Comparison of ENCODE assay signal across 1 cellular context in the genomic region with DNA sequence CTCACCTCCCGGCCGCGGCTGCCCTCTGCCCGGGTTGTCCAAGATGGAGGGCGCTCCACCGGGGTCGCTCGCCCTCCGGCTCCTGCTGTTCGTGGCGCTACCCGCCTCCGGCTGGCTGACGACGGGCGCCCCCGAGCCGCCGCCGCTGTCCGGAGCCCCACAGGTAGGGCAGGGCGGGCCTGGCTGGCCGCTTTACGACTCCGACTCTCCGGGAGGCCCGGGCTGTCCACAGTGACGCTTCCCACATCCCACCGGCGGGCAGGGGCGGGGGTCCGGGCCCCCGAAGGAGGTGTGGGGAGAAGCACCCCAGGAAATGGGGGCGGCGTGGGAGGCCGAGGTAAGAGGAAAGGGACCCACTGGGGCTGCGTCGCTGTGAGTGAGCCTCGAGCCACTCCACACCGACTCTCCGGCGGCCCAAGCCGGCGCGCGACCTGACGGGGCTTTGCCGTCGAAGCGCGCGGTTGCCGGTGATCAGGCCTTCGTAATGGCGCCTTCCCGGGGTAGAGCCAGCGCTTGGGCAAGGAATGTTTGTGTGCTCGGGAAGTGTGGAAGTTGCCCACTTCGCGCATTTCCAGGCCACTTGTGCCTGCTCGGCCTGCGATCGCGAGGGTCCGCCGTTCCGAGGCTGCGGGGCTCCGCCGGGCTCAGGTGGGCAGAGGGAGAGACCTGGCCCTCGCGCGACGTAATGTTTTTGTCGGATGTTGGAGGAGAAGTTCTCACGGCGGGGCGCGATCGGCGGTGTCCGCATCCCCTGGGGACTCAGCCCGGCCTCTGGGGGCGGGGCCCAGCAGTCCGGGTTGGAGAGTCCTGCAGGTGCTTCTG.
A peak's percentile ranks its signal among the peaks of the same experiment; 100 is the strongest.
TF ChIP-seq lines count a peak whose summit lies in the region.

A gene with protein sequence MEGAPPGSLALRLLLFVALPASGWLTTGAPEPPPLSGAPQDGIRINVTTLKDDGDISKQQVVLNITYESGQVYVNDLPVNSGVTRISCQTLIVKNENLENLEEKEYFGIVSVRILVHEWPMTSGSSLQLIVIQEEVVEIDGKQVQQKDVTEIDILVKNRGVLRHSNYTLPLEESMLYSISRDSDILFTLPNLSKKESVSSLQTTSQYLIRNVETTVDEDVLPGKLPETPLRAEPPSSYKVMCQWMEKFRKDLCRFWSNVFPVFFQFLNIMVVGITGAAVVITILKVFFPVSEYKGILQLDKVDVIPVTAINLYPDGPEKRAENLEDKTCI (plus strand): TSS at position 4 of the 822 bp plus-strand sequence. CDS start 40 bp downstream, at position 44.

TF ChIP-seq in K562, 482 proteins besides CTCF, POLR2A, EP300 and RAD21 (continued from another document and continues in another):
- TF ChIP-seq, protein P1, sequence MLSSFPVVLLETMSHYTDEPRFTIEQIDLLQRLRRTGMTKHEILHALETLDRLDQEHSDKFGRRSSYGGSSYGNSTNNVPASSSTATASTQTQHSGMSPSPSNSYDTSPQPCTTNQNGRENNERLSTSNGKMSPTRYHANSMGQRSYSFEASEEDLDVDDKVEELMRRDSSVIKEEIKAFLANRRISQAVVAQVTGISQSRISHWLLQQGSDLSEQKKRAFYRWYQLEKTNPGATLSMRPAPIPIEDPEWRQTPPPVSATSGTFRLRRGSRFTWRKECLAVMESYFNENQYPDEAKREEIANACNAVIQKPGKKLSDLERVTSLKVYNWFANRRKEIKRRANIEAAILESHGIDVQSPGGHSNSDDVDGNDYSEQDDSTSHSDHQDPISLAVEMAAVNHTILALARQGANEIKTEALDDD (IDR thresholded peaks at IDR 0.05), result no peak
- no peak for TF ChIP-seq NR2C2 (CRISPR knock-in tag; IDR thresholded peaks at IDR 0.05)
- TF ChIP-seq NR2C2 (tag; IDR thresholded peaks at IDR 0.05), result peak; percentile 77; the same call in 1 of the 2 replicates
- TF ChIP-seq SUPT5H (IDR thresholded peaks at IDR 0.05), result peak; percentile 80
- no peak for TF ChIP-seq ETS2 (tag; IDR thresholded peaks at IDR 0.05; ENCODE audit: borderline replicate concordance, poor library complexity, severe bottlenecking)
- TF ChIP-seq SMARCA4 (IDR thresholded peaks at IDR 0.05), result no peak
- no peak for TF ChIP-seq TSC22D4 (tag; IDR thresholded peaks at IDR 0.05)
- peak in 1 of 2 experiments; percentile 30; a peak in 1 of 4 replicates for TF ChIP-seq FOXA3 (CRISPR knock-in tag; conservative IDR thresholded peaks at IDR 0.05 in 1 of 2, IDR thresholded peaks at IDR 0.05 in 1 of 2)
- no peak for TF ChIP-seq EZH2 (IDR thresholded peaks at IDR 0.05; ENCODE audit: borderline replicate concordance, low read depth, low read length)
- TF ChIP-seq ZKSCAN1 (IDR thresholded peaks at IDR 0.05; ENCODE audit: low read depth, low read length), result no peak
- no peak for TF ChIP-seq ZNF282 (CRISPR knock-in tag; IDR thresholded peaks at IDR 0.05)
- no peak for TF ChIP-seq ZKSCAN8 (CRISPR knock-in tag; IDR thresholded peaks at IDR 0.05)
- no peak for TF ChIP-seq SNRNP70 (optimal IDR thresholded peaks at IDR 0.05; ENCODE audit: low read depth, low read length)
- TF ChIP-seq ZNF586 (CRISPR knock-in tag; conservative IDR thresholded peaks at IDR 0.05), result no peak
- TF ChIP-seq, protein P2, sequence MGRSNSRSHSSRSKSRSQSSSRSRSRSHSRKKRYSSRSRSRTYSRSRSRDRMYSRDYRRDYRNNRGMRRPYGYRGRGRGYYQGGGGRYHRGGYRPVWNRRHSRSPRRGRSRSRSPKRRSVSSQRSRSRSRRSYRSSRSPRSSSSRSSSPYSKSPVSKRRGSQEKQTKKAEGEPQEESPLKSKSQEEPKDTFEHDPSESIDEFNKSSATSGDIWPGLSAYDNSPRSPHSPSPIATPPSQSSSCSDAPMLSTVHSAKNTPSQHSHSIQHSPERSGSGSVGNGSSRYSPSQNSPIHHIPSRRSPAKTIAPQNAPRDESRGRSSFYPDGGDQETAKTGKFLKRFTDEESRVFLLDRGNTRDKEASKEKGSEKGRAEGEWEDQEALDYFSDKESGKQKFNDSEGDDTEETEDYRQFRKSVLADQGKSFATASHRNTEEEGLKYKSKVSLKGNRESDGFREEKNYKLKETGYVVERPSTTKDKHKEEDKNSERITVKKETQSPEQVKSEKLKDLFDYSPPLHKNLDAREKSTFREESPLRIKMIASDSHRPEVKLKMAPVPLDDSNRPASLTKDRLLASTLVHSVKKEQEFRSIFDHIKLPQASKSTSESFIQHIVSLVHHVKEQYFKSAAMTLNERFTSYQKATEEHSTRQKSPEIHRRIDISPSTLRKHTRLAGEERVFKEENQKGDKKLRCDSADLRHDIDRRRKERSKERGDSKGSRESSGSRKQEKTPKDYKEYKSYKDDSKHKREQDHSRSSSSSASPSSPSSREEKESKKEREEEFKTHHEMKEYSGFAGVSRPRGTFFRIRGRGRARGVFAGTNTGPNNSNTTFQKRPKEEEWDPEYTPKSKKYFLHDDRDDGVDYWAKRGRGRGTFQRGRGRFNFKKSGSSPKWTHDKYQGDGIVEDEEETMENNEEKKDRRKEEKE (IDR thresholded peaks at IDR 0.05; ENCODE audit: borderline replicate concordance in 1 of 2, control insufficient read depth in 1 of 2, low read depth in 2 of 2, low read length in 1 of 2), result no peak
- TF ChIP-seq, protein P3, sequence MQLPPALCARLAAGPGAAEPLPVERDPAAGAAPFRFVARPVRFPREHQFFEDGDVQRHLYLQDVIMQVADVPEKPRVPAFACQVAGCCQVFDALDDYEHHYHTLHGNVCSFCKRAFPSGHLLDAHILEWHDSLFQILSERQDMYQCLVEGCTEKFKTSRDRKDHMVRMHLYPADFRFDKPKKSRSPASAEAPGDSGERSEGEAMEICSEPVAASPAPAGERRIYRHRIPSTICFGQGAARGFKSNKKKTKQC (CRISPR knock-in tag; IDR thresholded peaks at IDR 0.05), result peak; percentile 41; the same call in 1 of the 2 replicates
- TF ChIP-seq, protein P4, sequence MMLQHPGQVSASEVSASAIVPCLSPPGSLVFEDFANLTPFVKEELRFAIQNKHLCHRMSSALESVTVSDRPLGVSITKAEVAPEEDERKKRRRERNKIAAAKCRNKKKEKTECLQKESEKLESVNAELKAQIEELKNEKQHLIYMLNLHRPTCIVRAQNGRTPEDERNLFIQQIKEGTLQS (IDR thresholded peaks at IDR 0.05), result no peak
- TF ChIP-seq, protein P4 (CRISPR knock-in tag; conservative IDR thresholded peaks at IDR 0.05), result no peak; the same call in 1 of the 2 replicates
- TF ChIP-seq ESRRA (IDR thresholded peaks at IDR 0.05; ENCODE audit: borderline replicate concordance, low read depth), result peak; percentile 34; the same call in 1 of the 2 replicates
- no peak for TF ChIP-seq CBX3 (IDR thresholded peaks at IDR 0.05; ENCODE audit: borderline replicate concordance in 1 of 2, low read length in 2 of 2)
- TF ChIP-seq ZNF232 (CRISPR knock-in tag; IDR thresholded peaks at IDR 0.05), result peak; percentile 75; the same call in 1 of the 2 replicates
- TF ChIP-seq STAT5A (IDR thresholded peaks at IDR 0.05; ENCODE audit: borderline replicate concordance, low read length), result no peak
- TF ChIP-seq CBX5 (IDR thresholded peaks at IDR 0.05; ENCODE audit: borderline replicate concordance, low read depth), result no peak
- TF ChIP-seq CBX1 (IDR thresholded peaks at IDR 0.05; ENCODE audit: low read depth), result no peak
- TF ChIP-seq, protein P5, sequence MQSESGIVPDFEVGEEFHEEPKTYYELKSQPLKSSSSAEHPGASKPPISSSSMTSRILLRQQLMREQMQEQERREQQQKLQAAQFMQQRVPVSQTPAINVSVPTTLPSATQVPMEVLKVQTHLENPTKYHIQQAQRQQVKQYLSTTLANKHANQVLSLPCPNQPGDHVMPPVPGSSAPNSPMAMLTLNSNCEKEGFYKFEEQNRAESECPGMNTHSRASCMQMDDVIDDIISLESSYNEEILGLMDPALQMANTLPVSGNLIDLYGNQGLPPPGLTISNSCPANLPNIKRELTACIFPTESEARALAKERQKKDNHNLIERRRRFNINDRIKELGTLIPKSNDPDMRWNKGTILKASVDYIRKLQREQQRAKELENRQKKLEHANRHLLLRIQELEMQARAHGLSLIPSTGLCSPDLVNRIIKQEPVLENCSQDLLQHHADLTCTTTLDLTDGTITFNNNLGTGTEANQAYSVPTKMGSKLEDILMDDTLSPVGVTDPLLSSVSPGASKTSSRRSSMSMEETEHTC (IDR thresholded peaks at IDR 0.05), result no peak
- TF ChIP-seq, protein P6, sequence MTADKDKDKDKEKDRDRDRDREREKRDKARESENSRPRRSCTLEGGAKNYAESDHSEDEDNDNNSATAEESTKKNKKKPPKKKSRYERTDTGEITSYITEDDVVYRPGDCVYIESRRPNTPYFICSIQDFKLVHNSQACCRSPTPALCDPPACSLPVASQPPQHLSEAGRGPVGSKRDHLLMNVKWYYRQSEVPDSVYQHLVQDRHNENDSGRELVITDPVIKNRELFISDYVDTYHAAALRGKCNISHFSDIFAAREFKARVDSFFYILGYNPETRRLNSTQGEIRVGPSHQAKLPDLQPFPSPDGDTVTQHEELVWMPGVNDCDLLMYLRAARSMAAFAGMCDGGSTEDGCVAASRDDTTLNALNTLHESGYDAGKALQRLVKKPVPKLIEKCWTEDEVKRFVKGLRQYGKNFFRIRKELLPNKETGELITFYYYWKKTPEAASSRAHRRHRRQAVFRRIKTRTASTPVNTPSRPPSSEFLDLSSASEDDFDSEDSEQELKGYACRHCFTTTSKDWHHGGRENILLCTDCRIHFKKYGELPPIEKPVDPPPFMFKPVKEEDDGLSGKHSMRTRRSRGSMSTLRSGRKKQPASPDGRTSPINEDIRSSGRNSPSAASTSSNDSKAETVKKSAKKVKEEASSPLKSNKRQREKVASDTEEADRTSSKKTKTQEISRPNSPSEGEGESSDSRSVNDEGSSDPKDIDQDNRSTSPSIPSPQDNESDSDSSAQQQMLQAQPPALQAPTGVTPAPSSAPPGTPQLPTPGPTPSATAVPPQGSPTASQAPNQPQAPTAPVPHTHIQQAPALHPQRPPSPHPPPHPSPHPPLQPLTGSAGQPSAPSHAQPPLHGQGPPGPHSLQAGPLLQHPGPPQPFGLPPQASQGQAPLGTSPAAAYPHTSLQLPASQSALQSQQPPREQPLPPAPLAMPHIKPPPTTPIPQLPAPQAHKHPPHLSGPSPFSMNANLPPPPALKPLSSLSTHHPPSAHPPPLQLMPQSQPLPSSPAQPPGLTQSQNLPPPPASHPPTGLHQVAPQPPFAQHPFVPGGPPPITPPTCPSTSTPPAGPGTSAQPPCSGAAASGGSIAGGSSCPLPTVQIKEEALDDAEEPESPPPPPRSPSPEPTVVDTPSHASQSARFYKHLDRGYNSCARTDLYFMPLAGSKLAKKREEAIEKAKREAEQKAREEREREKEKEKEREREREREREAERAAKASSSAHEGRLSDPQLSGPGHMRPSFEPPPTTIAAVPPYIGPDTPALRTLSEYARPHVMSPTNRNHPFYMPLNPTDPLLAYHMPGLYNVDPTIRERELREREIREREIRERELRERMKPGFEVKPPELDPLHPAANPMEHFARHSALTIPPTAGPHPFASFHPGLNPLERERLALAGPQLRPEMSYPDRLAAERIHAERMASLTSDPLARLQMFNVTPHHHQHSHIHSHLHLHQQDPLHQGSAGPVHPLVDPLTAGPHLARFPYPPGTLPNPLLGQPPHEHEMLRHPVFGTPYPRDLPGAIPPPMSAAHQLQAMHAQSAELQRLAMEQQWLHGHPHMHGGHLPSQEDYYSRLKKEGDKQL (CRISPR knock-in tag; IDR thresholded peaks at IDR 0.05; ENCODE audit: borderline replicate concordance), result peak; percentile 90; the same call in 1 of the 2 replicates
- TF ChIP-seq MEF2A (IDR thresholded peaks at IDR 0.05; ENCODE audit: control insufficient read depth, low read depth, low read length), result no peak
- TF ChIP-seq MYNN (IDR thresholded peaks at IDR 0.05), result no peak
- no peak for TF ChIP-seq MYNN (CRISPR knock-in tag; IDR thresholded peaks at IDR 0.05)
- TF ChIP-seq, protein P7, sequence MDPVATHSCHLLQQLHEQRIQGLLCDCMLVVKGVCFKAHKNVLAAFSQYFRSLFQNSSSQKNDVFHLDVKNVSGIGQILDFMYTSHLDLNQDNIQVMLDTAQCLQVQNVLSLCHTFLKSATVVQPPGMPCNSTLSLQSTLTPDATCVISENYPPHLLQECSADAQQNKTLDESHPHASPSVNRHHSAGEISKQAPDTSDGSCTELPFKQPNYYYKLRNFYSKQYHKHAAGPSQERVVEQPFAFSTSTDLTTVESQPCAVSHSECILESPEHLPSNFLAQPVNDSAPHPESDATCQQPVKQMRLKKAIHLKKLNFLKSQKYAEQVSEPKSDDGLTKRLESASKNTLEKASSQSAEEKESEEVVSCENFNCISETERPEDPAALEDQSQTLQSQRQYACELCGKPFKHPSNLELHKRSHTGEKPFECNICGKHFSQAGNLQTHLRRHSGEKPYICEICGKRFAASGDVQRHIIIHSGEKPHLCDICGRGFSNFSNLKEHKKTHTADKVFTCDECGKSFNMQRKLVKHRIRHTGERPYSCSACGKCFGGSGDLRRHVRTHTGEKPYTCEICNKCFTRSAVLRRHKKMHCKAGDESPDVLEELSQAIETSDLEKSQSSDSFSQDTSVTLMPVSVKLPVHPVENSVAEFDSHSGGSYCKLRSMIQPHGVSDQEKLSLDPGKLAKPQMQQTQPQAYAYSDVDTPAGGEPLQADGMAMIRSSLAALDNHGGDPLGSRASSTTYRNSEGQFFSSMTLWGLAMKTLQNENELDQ (CRISPR knock-in tag; IDR thresholded peaks at IDR 0.05; ENCODE audit: borderline replicate concordance), result no peak
- peak; percentile 14 for TF ChIP-seq CCNT2 (IDR thresholded peaks at IDR 0.05; ENCODE audit: borderline replicate concordance, extremely low read depth, insufficient read length, low read depth, low read length)
- no peak for TF ChIP-seq NFYB (IDR thresholded peaks at IDR 0.05; ENCODE audit: extremely low read depth, insufficient read length)
- TF ChIP-seq, protein P8, sequence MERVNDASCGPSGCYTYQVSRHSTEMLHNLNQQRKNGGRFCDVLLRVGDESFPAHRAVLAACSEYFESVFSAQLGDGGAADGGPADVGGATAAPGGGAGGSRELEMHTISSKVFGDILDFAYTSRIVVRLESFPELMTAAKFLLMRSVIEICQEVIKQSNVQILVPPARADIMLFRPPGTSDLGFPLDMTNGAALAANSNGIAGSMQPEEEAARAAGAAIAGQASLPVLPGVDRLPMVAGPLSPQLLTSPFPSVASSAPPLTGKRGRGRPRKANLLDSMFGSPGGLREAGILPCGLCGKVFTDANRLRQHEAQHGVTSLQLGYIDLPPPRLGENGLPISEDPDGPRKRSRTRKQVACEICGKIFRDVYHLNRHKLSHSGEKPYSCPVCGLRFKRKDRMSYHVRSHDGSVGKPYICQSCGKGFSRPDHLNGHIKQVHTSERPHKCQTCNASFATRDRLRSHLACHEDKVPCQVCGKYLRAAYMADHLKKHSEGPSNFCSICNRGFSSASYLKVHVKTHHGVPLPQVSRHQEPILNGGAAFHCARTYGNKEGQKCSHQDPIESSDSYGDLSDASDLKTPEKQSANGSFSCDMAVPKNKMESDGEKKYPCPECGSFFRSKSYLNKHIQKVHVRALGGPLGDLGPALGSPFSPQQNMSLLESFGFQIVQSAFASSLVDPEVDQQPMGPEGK (CRISPR knock-in tag; IDR thresholded peaks at IDR 0.05; ENCODE audit: borderline replicate concordance), result no peak
